29 cellular contexts compared by ENCODE assay signal in genomic region chr10:1896153-1896552, GRCh38.
"Had no signal": no experiment of that assay in that cellular context is flagged by ENCODE, and none has a peak within 500 bp of the region (broad histone marks: within the 10 kb centered on the region; RNA-seq: fewer than 3 reads in every experiment).

No MANE protein-coding gene starts in this region.

- H3K4me1 ChIP-seq: adrenal gland, body of pancreas, colonic mucosa had no signal

- H3K9me3 Mint-ChIP-seq: activated naive CD4-positive, alpha-beta T cell treated with anti-CD3 and anti-CD28 coated beads for 36 hours; activated naive CD4-positive, alpha-beta T cell treated with anti-CD3 and anti-CD28 coated beads, Interleukin-2, amount 50 U/mL, for 24 hours; activated naive CD8-positive, alpha-beta T cell treated with anti-CD3 and anti-CD28 coated beads for 36 hours; activated naive CD8-positive, alpha-beta T cell treated with anti-CD3 and anti-CD28 coated beads, Interleukin-2, amount 50 U/mL, for 24 hours; activated T-helper 1 cell treated with anti-CD3 and anti-CD28 coated beads, Interleukin-12 subunit alpha, Interleukin-12 subunit beta, Interleukin-2, Interleukin-4 antibody, amounts not matched to agents 30 ng/mL and 10 ng/mL and 1 ng/mL, durations not matched to agents 14 hours and 24 hours and 36 hours; activated T-helper 2 cell treated with anti-CD3 and anti-CD28 coated beads, Interferon-gamma antibody, Interleukin-2, Interleukin-4, amounts not matched to agents 10 μg/mL and 5 μg/mL and 100 μg/mL, durations not matched to agents 14 hours and 24 hours and 36 hours had no signal

- H3K36me3 ChIP-seq: adrenal gland, colonic mucosa had no signal

- H3K4me3 Mint-ChIP-seq: activated CD4-positive, alpha-beta T cell treated with anti-CD3 and anti-CD28 coated beads for 36 hours; activated CD8-positive, alpha-beta memory T cell treated with anti-CD3 and anti-CD28 coated beads, Interleukin-2, amount 10 ng/mL, durations not matched to agents 7 days and 5 days; activated CD8-positive, alpha-beta T cell treated with anti-CD3 and anti-CD28 coated beads, Interleukin-2, amount 10 ng/mL, durations not matched to agents 7 days and 5 days; activated naive CD4-positive, alpha-beta T cell treated with anti-CD3 and anti-CD28 coated beads for 36 hours; activated naive CD8-positive, alpha-beta T cell treated with anti-CD3 and anti-CD28 coated beads for 36 hours; activated naive CD8-positive, alpha-beta T cell treated with anti-CD3 and anti-CD28 coated beads, Interleukin-2, amount 50 U/mL, for 24 hours; activated T-helper 1 cell treated with anti-CD3 and anti-CD28 coated beads, Interleukin-12 subunit alpha, Interleukin-12 subunit beta, Interleukin-2, Interleukin-4 antibody, amounts not matched to agents 30 ng/mL and 10 ng/mL and 1 ng/mL, durations not matched to agents 14 hours and 24 hours and 36 hours; endodermal cell had no signal

- H3K36me3 Mint-ChIP-seq: activated CD8-positive, alpha-beta memory T cell treated with anti-CD3 and anti-CD28 coated beads, Interleukin-2, amount 10 ng/mL, durations not matched to agents 7 days and 5 days; activated naive CD4-positive, alpha-beta T cell treated with anti-CD3 and anti-CD28 coated beads, Interleukin-2, amount 50 U/mL, for 24 hours; activated naive CD8-positive, alpha-beta T cell treated with anti-CD3 and anti-CD28 coated beads for 36 hours had no signal

- H3K4me3 ChIP-seq: adrenal gland, body of pancreas, colonic mucosa had no signal

- H3K27me3 ChIP-seq: adrenal gland, body of pancreas, colonic mucosa had no signal

- H3K27ac ChIP-seq: adrenal gland, body of pancreas, colonic mucosa had no signal

- H3K27ac Mint-ChIP-seq: activated CD4-positive, alpha-beta T cell treated with anti-CD3 and anti-CD28 coated beads for 36 hours; activated CD8-positive, alpha-beta memory T cell treated with anti-CD3 and anti-CD28 coated beads, Interleukin-2, amount 10 ng/mL, durations not matched to agents 7 days and 5 days; activated CD8-positive, alpha-beta T cell treated with anti-CD3 and anti-CD28 coated beads, Interleukin-2, amount 10 ng/mL, durations not matched to agents 7 days and 5 days; activated naive CD4-positive, alpha-beta T cell treated with anti-CD3 and anti-CD28 coated beads for 36 hours; activated naive CD8-positive, alpha-beta T cell treated with anti-CD3 and anti-CD28 coated beads for 36 hours; activated naive CD8-positive, alpha-beta T cell treated with anti-CD3 and anti-CD28 coated beads, Interleukin-2, amount 50 U/mL, for 24 hours; activated T-helper 1 cell treated with anti-CD3 and anti-CD28 coated beads, Interleukin-12 subunit alpha, Interleukin-12 subunit beta, Interleukin-2, Interleukin-4 antibody, amounts not matched to agents 30 ng/mL and 10 ng/mL and 1 ng/mL, durations not matched to agents 14 hours and 24 hours and 36 hours; activated T-helper 2 cell treated with anti-CD3 and anti-CD28 coated beads, Interferon-gamma antibody, Interleukin-2, Interleukin-4, amounts not matched to agents 10 μg/mL and 5 μg/mL and 100 μg/mL, durations not matched to agents 14 hours and 24 hours and 36 hours; endodermal cell had no signal

- DNase-seq: activated CD4-positive, alpha-beta T cell treated with anti-CD3 and anti-CD28 coated beads for 36 hours; activated CD4-positive, alpha-beta T cell treated with anti-CD3 and anti-CD28 coated beads, Interleukin-2, amount 50 U/mL, for 1 hour; activated CD4-positive, alpha-beta T cell treated with anti-CD3 and anti-CD28 coated beads, Interleukin-2, amount 50 U/mL, for 48 hours; activated CD4-positive, CD25-positive, alpha-beta regulatory T cell; activated CD4-positive, CD25-positive, alpha-beta regulatory T cell treated with anti-CD3 and anti-CD28 coated beads, Interleukin-2, amount 50 U/mL, for 72 hours; activated CD8-positive, alpha-beta memory T cell treated with anti-CD3 and anti-CD28 coated beads, Interleukin-2, amount 10 ng/mL, durations not matched to agents 7 days and 5 days; activated CD8-positive, alpha-beta memory T cell treated with anti-CD3 and anti-CD28 coated beads, Interleukin-2, amount 50 U/mL, for 4 hours; activated CD8-positive, alpha-beta T cell treated with anti-CD3 and anti-CD28 coated beads, Interleukin-2, amount 10 ng/mL, durations not matched to agents 7 days and 5 days; activated effector memory CD4-positive, alpha-beta T cell treated with anti-CD3 and anti-CD28 coated beads, Interleukin-2, amount 50 U/mL, for 16 hours; activated naive CD4-positive, alpha-beta T cell treated with anti-CD3 and anti-CD28 coated beads for 36 hours; activated naive CD8-positive, alpha-beta T cell treated with anti-CD3 and anti-CD28 coated beads for 36 hours; activated naive CD8-positive, alpha-beta T cell treated with anti-CD3 and anti-CD28 coated beads, Interleukin-2, amount 50 U/mL, for 24 hours; activated T-cell treated with anti-CD3 and anti-CD28 coated beads, Interleukin-2, amount 50 U/mL, for 1 hour; activated T-cell treated with anti-CD3 and anti-CD28 coated beads, Interleukin-2, amount 50 U/mL, for 48 hours; adrenal gland; amygdala; aorta; body of pancreas; central memory CD4-positive, alpha-beta T cell; cerebellar nuclear complex; colonic mucosa; effector CD8-positive, alpha-beta T cell; endodermal cell; foreskin fibroblast; T-helper 2 cell had no signal

- ATAC-seq: activated CD4-positive, alpha-beta T cell treated with anti-CD3 and anti-CD28 coated beads for 36 hours; activated CD8-positive, alpha-beta memory T cell treated with anti-CD3 and anti-CD28 coated beads, Interleukin-2, amount 10 ng/mL, durations not matched to agents 7 days and 5 days; activated CD8-positive, alpha-beta T cell treated with anti-CD3 and anti-CD28 coated beads, Interleukin-2, amount 10 ng/mL, durations not matched to agents 7 days and 5 days; activated naive CD8-positive, alpha-beta T cell treated with anti-CD3 and anti-CD28 coated beads, Interleukin-2, amount 50 U/mL, for 24 hours; body of pancreas; esophagus mucosa had no signal

- H3K27me3 Mint-ChIP-seq: activated CD4-positive, alpha-beta T cell treated with anti-CD3 and anti-CD28 coated beads for 36 hours; activated CD8-positive, alpha-beta memory T cell treated with anti-CD3 and anti-CD28 coated beads, Interleukin-2, amount 10 ng/mL, durations not matched to agents 7 days and 5 days; activated naive CD4-positive, alpha-beta T cell treated with anti-CD3 and anti-CD28 coated beads, Interleukin-2, amount 50 U/mL, for 24 hours; activated naive CD8-positive, alpha-beta T cell treated with anti-CD3 and anti-CD28 coated beads for 36 hours; activated naive CD8-positive, alpha-beta T cell treated with anti-CD3 and anti-CD28 coated beads, Interleukin-2, amount 50 U/mL, for 24 hours had no signal

- H3K9me3 ChIP-seq: adrenal gland, body of pancreas, colonic mucosa had no signal

- H3K4me1 Mint-ChIP-seq: activated CD8-positive, alpha-beta memory T cell treated with anti-CD3 and anti-CD28 coated beads, Interleukin-2, amount 10 ng/mL, durations not matched to agents 7 days and 5 days; activated naive CD8-positive, alpha-beta T cell treated with anti-CD3 and anti-CD28 coated beads for 36 hours; endodermal cell had no signal
